ENCODE assay signal across 18 cellular contexts in the genomic region with DNA sequence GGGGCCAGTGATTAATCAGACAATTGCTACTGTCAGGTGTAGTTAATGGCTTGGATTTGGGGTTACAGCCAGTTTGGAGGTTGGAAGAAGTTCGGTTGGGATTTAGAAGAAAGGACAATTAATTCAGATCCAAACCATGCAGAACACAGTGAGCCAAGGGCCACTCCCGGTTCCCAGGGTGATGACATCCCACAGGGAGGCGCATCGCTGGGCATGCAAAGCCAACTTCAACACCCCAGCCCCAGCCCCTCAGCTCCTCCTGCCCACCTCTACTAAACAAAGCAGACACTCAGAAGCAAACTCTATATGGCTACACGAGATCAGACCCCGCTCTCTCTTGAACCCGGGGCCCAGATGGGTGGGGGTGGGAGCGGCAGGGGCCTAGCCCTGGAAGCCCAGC. TPM values are rescaled to one million over a fixed set of nuclear protein-coding genes. Genes with fewer than 3 reads are reported as not detected.
DNase-seq lines count a peak whose midpoint lies in the region; ATAC-seq and TF ChIP-seq lines count a peak whose summit lies in the region.
"Had no signal": no experiment of that assay in that cellular context is flagged by ENCODE, and none has a peak within 500 bp of the region (broad histone marks: within the 10 kb centered on the region; RNA-seq: fewer than 3 reads in every experiment).

No MANE protein-coding gene starts in this region.

- H3K9me3 ChIP-seq in cardiac muscle cell (ENCODE audit: low read depth): no peaks in the 10 kb centered on the region
- H3K9me3 ChIP-seq in right atrium auricular region: no peaks in the 10 kb centered on the region
- H3K9me3 ChIP-seq in psoas muscle: no peaks in the 10 kb centered on the region
- H3K9me3 ChIP-seq: BLaER1, Caco-2 had no signal

- H3K27me3 ChIP-seq in cardiac muscle cell (no peaks in the 10 kb centered on the region), right atrium auricular region (no peaks in the 10 kb centered on the region), psoas muscle (ENCODE audit: insufficient read depth in 3 of 3, low read length in 2 of 3) (no peaks in the 10 kb centered on the region)
- H3K27me3 ChIP-seq: BLaER1 had no signal

- H3K4me1 ChIP-seq in cardiac muscle cell (ENCODE audit: low read depth) (peaks cover 29% of the 10 kb centered on the region), right atrium auricular region (peaks cover 0 to 58% of the 10 kb centered on the region in 2 donors), psoas muscle (peaks cover 68% of the 10 kb centered on the region)
- H3K4me1 ChIP-seq: Caco-2 had no signal

- H3K27ac ChIP-seq in cardiac muscle cell (peak overlapping the region; percentile 93), right atrium auricular region (peak overlapping the region; percentile 89 to 92), psoas muscle (peak overlapping the region; percentile 87)
- H3K27ac ChIP-seq: BLaER1 had no signal

- WGBS in psoas muscle, 3 donors: 55 to 74% (median 55%) methylated on average over 8 of the region's 8 CpGs

- intact Hi-C loops in cardiac septum (cut with DNase I): no loop called here
- intact Hi-C loops in psoas muscle (cut with DNase I): no loop called here

- no peak for ATAC-seq in psoas muscle
- ATAC-seq: HepG2 had no signal

- TF ChIP-seq CTCF in cardiac muscle cell (IDR thresholded peaks at IDR 0.05; ENCODE audit: low read depth, low read length) (no peak), right atrium auricular region (IDR thresholded peaks at IDR 0.05) (no peak), psoas muscle (IDR thresholded peaks at IDR 0.05) (no peak)

- H3K4me3 ChIP-seq in cardiac muscle cell: no peak overlapping the region
- no peak overlapping the region for H3K4me3 ChIP-seq in right atrium auricular region
- no peak overlapping the region for H3K4me3 ChIP-seq in psoas muscle
- H3K4me3 ChIP-seq: BLaER1 had no signal

- DNase-seq in cardiac muscle cell (ENCODE audit: low read depth in 1 of 2, low spot score in 1 of 2) (no peak), cardiac septum (ENCODE audit: low spot score) (no peak), right atrium auricular region (ENCODE audit: low spot score) (no peak), psoas muscle (no peak), kidney tubule cell (ENCODE audit: low spot score) (no peak)
- DNase-seq in activated CD4-positive, alpha-beta T cell treated with anti-CD3 and anti-CD28 coated beads for 48 hours: no peak
- DNase-seq in NK-92 treated with Interleukin-12 subunit alpha and Interleukin-12 subunit beta, amount 100 ng/mL, for 24 hours (lab: John Stamatoyannopoulos, UW): no peak
- DNase-seq: 8988T; AML-193; Caco-2; CD8-positive, alpha-beta memory T cell; DND-41; GDM1; HCEC 1CT; HFFc6 had no signal

- H3K36me3 ChIP-seq in cardiac muscle cell (peaks cover 13% of the 10 kb centered on the region), right atrium auricular region (peaks cover 50% of the 10 kb centered on the region), psoas muscle (ENCODE audit: insufficient read depth in 1 of 2, low read depth in 1 of 2) (peaks cover 0 to 40% of the 10 kb centered on the region in 2 donors)
- H3K36me3 ChIP-seq: BLaER1 had no signal

RNA-seq across cellular contexts. Expression of gene MB, which starts 10.2 kb away (rescaled TPM):
- total RNA-seq in cardiac muscle cell (952 and 1,065 TPM in 2 replicates), cardiac septum (7,641 TPM), right atrium auricular region (1,000 to 10,000 TPM; 6,650 to 9,762 TPM), psoas muscle (1,000 to 10,000 TPM; 6,836 to 9,981 (median 8,612) TPM)
- polyA plus RNA-seq in cardiac muscle cell (829 and 1,030 TPM in 2 replicates), psoas muscle (over 10,000 TPM in 2 of 3 donors, 1,000 to 10,000 TPM in 1; 9,385 to 12,606 (median 10,019) TPM)
- total RNA-seq: H4, HepG2, HFFc6 had no signal
- polyA plus RNA-seq: CD8-positive, alpha-beta memory T cell had no signal

RNA-seq across cellular contexts. Expression of gene APOL6, which starts 41.3 kb away (rescaled TPM):
- total RNA-seq in cardiac muscle cell (not detected in 2 replicates), cardiac septum (5.7 TPM), right atrium auricular region (1 to 10 TPM; 7.5 to 8.5 TPM), psoas muscle (1 to 10 TPM; 1.8 to 9.5 (median 6.1) TPM)
- polyA plus RNA-seq in cardiac muscle cell (0.07 TPM in 1 of 2 replicates, not detected in the other), psoas muscle (1 to 10 TPM in 2 of 3 donors, under 1 TPM in 1; 0.87 to 2.4 (median 1.0) TPM)
